19 cellular contexts compared by ENCODE assay signal in the genomic region with DNA sequence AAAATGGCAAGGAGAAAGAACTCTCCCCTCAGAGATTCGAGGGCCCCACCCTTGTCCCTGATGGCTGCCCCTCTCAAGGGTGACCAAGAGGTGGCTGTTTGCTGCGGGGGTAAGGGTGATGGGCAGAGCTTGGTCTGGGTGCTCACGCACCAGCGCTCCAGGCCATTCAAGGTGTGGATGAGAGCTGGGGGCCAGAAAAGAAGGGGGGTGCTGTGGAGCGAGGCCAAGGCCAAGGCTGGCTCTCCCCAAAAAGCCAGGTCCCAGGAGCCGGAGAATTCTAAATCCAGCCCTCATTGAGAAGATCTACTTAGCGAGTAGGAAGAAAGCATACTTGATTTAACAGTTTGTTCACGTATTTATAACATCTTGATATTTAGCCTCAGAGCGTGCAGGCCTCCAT.
"Had no signal": no experiment of that assay in that cellular context is flagged by ENCODE, and none has a peak within 500 bp of the region (broad histone marks: within the 10 kb centered on the region; RNA-seq: fewer than 3 reads in every experiment).

No MANE protein-coding gene starts in this region.

- H3K79me2 ChIP-seq: hepatocyte had no signal

- H2AFZ ChIP-seq: hepatocyte had no signal

- H3K9me3 ChIP-seq: prostate gland, testis had no signal

- H3K4me2 ChIP-seq: hepatocyte had no signal

- H3K4me3 ChIP-seq: cardiac muscle cell, hepatocyte, lung, prostate gland, stomach, testis had no signal

- H3K27me3 ChIP-seq: cardiac muscle cell, hepatocyte, stomach, testis had no signal

- H3K27ac ChIP-seq: hepatocyte, prostate gland had no signal

- ATAC-seq: activated CD4-positive, alpha-beta T cell treated with anti-CD3 and anti-CD28 coated beads for 36 hours; activated CD8-positive, alpha-beta memory T cell treated with anti-CD3 and anti-CD28 coated beads, Interleukin-2, amount 10 ng/mL, durations not matched to agents 7 days and 5 days; esophagus mucosa; natural killer cell treated with Interleukin-12 subunit alpha and Interleukin-12 subunit beta and Interleukin-15 and Interleukin-18, amount 100 ng/mL, for 72 hours; right cardiac atrium; T-cell had no signal

- DNase-seq: activated CD4-positive, alpha-beta memory T cell treated with anti-CD3 and anti-CD28 coated beads for 36 hours; activated CD4-positive, alpha-beta T cell treated with anti-CD3 and anti-CD28 coated beads for 36 hours; activated CD8-positive, alpha-beta memory T cell treated with anti-CD3 and anti-CD28 coated beads, Interleukin-2, amount 10 ng/mL, durations not matched to agents 7 days and 5 days; activated effector memory CD4-positive, alpha-beta T cell treated with Interleukin-2 at 50 U/mL for 16 hours; activated naive CD4-positive, alpha-beta T cell treated with anti-CD3 and anti-CD28 coated beads, Interleukin-2, amount 50 U/mL, for 16 hours; activated T-cell treated with anti-CD3 and anti-CD28 coated beads, Interleukin-2, amount 50 U/mL, for 24 hours; islet precursor cell; right cardiac atrium; small intestine; stomach; T-cell; T-helper 9 cell; testis had no signal

- H3K36me3 ChIP-seq: cardiac muscle cell, prostate gland, stomach had no signal
